Comparison of ENCODE assay signal across 15 cellular contexts in the genomic region with DNA sequence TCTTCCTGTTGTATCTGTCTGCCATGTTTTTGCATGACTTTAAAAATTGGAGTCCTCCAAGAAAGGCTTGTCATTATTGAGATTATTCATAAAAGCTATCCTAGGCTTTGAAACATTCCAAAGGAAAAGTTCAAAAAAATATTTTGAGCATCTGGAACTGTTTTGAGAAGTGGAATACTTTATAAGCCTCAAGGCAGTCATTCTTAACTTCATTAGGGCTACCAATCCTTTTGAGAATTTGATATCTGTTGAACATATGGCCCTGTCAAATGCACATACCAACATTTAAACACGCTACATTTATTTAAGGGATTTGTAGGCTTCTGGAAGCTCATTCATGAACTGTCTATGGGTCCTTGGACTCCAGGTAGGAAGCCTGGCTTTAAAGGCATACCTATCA.
DNase-seq lines count a peak whose midpoint lies in the region; ATAC-seq and TF ChIP-seq lines count a peak whose summit lies in the region.
"Had no signal": no experiment of that assay in that cellular context is flagged by ENCODE, and none has a peak within 500 bp of the region (broad histone marks: within the 10 kb centered on the region; RNA-seq: fewer than 3 reads in every experiment).

No MANE protein-coding gene starts in this region.

- WGBS in esophagus muscularis mucosa: 37% methylated on average over 1 of the region's 1 CpG

- no peak overlapping the region for H3K9ac ChIP-seq in SK-N-MC (ENCODE audit: insufficient read length)
- H3K9ac ChIP-seq: BLaER1 had no signal

- H3K4me3 ChIP-seq in SK-N-MC: no peak overlapping the region
- no peak overlapping the region for H3K4me3 ChIP-seq in esophagus muscularis mucosa
- H3K4me3 ChIP-seq: BLaER1, GM23338 had no signal

- no peaks in the 10 kb centered on the region for H3K4me1 ChIP-seq in esophagus muscularis mucosa
- H3K4me1 ChIP-seq: Caco-2 had no signal

- H3K27ac ChIP-seq in SK-N-MC: 0 out of 2 replicates have a peak overlapping the region, but pooled peaks have one; percentile 2
- H3K27ac ChIP-seq in esophagus muscularis mucosa (replicated peaks in 1 of 4): no peak overlapping the region
- H3K27ac ChIP-seq: BLaER1 had no signal

- no peaks in the 10 kb centered on the region for H3K27me3 ChIP-seq in esophagus muscularis mucosa
- H3K27me3 ChIP-seq: BLaER1 had no signal

- H3K36me3 ChIP-seq in SK-N-MC (ENCODE audit: insufficient read depth, low read length) (no peaks in the 10 kb centered on the region), esophagus muscularis mucosa (no peaks in the 10 kb centered on the region)
- H3K36me3 ChIP-seq: BLaER1 had no signal

- intact Hi-C loops in esophagus muscularis mucosa (cut with DNase I): no loop called here

- DNase-seq in NCI-H82 (lab: John Stamatoyannopoulos, UW): peak; percentile 51
- DNase-seq in NCI-H82 treated with DMSO at 0.1 percent for 48 hours (lab: John Stamatoyannopoulos, UW; ENCODE audit: unreplicated experiment): no peak
- DNase-seq in SK-N-MC (ENCODE audit: low read depth, low spot score): peak; percentile 32
- peak; percentile 35 for DNase-seq in epidermal melanocyte (ENCODE audit: insufficient read length, low spot score)
- DNase-seq in esophagus muscularis mucosa (ENCODE audit: extremely low spot score): no peak
- no peak for DNase-seq in stimulated activated CD4-positive, alpha-beta T cell treated with anti-CD3 and anti-CD28 coated beads, Interleukin-4, amount 100 ng/mL, for 24 hours
- DNase-seq in occipital lobe (lab: John Stamatoyannopoulos, UW): no peak
- DNase-seq: 8988T; Caco-2; CD8-positive, alpha-beta memory T cell; H7; KG1 had no signal

- H3K9me3 ChIP-seq in SK-N-MC (ENCODE audit: low read depth, low read length) (no peaks in the 10 kb centered on the region), esophagus muscularis mucosa (no peaks in the 10 kb centered on the region)
- H3K9me3 ChIP-seq: BLaER1, Caco-2 had no signal

- no peak for TF ChIP-seq CTCF in esophagus muscularis mucosa (IDR thresholded peaks at IDR 0.05)

- TF ChIP-seq EP300 in esophagus muscularis mucosa (IDR thresholded peaks at IDR 0.05): no peak

- no peak for ATAC-seq in HG02623 (IDR thresholded peaks at IDR 0.05; ENCODE audit: unreplicated experiment)
- ATAC-seq: GM23338 had no signal

- no peak for TF ChIP-seq POLR2A in esophagus muscularis mucosa (IDR thresholded peaks at IDR 0.05; ENCODE audit: low read depth)

Comparison
In these comparisons a context has a peak if more than half of its experiments do, and no peak if none do; other contexts are left out.
1. DNase-seq: peak in NCI-H82 (single experiment), SK-N-MC (single experiment) and epidermal melanocyte (single experiment); none in NCI-H82 treated with DMSO at 0.1 percent for 48 hours (single experiment), esophagus muscularis mucosa (single experiment), stimulated activated CD4-positive, alpha-beta T cell treated with anti-CD3 and anti-CD28 coated beads, Interleukin-4, amount 100 ng/mL, for 24 hours (single experiment) and occipital lobe (single experiment).